In genomic region chr3:18806633-18807032, GRCh38 we compare ENCODE assay signal across 34 cellular contexts.
"Had no signal": no experiment of that assay in that cellular context is flagged by ENCODE, and none has a peak within 500 bp of the region (broad histone marks: within the 10 kb centered on the region; RNA-seq: fewer than 3 reads in every experiment).

No MANE protein-coding gene starts in this region.

- DNase-seq: activated CD4-positive, alpha-beta T cell treated with anti-CD3 and anti-CD28 coated beads for 1 hour; activated CD4-positive, alpha-beta T cell treated with anti-CD3 and anti-CD28 coated beads, Interleukin-2, amount 10 ng/mL, durations not matched to agents 24 days and 14 days; activated CD4-positive, alpha-beta T cell treated with anti-CD3 and anti-CD28 coated beads, Interleukin-2, amount 50 U/mL, for 48 hours; activated CD4-positive, CD25-positive, alpha-beta regulatory T cell; activated CD8-positive, alpha-beta T cell treated with anti-CD3 and anti-CD28 coated beads, Interleukin-2, amount 10 ng/mL, durations not matched to agents 7 days and 5 days; activated effector memory CD4-positive, alpha-beta T cell treated with Interleukin-2 at 50 U/mL for 16 hours; activated naive CD4-positive, alpha-beta T cell treated with anti-CD3 and anti-CD28 coated beads, Interleukin-2, amount 10 ng/mL, durations not matched to agents 7 days and 5 days; activated naive CD8-positive, alpha-beta T cell treated with anti-CD3 and anti-CD28 coated beads, Interleukin-2, amount 50 U/mL, for 24 hours; activated T-cell treated with anti-CD3 and anti-CD28 coated beads, Interleukin-2, amount 50 U/mL, for 4 hours; anterior cingulate cortex; Kasumi-1; KG1; MM.1S; MV-4-11; NCI-H1092; NCI-H146; NCI-H187; NCI-H2029 treated with DMSO at 0.1 percent for 48 hours; NCI-H2171 treated with DMSO at 0.1 percent for 48 hours; NCI-H2227 treated with DMSO at 0.1 percent for 48 hours; NCI-H446 treated with DMSO at 0.1 percent for 48 hours; NCI-H524; Peyer's patch; Right ventricle myocardium superior; SW 1271; T-helper 1 cell; T-helper 2 cell; T-helper 9 cell; WERI-Rb-1 had no signal

- H3K36me3 Mint-ChIP-seq: activated naive CD4-positive, alpha-beta T cell treated with anti-CD3 and anti-CD28 coated beads, Interleukin-2, amount 10 ng/mL, durations not matched to agents 7 days and 5 days; activated naive CD8-positive, alpha-beta T cell; brain had no signal

- H3K27ac ChIP-seq: cardiac muscle cell, Peyer's patch, RWPE1, WERI-Rb-1 had no signal

- H3K27ac Mint-ChIP-seq: activated CD4-positive, alpha-beta T cell treated with anti-CD3 and anti-CD28 coated beads, Interleukin-2, amount 10 ng/mL, durations not matched to agents 24 days and 14 days; activated CD8-positive, alpha-beta T cell treated with anti-CD3 and anti-CD28 coated beads, Interleukin-2, amount 10 ng/mL, durations not matched to agents 7 days and 5 days; activated naive CD4-positive, alpha-beta T cell treated with anti-CD3 and anti-CD28 coated beads, Interleukin-2, amount 10 ng/mL, durations not matched to agents 7 days and 5 days; activated naive CD8-positive, alpha-beta T cell; activated naive CD8-positive, alpha-beta T cell treated with anti-CD3 and anti-CD28 coated beads, Interleukin-2, amount 50 U/mL, for 24 hours; brain had no signal

- H3K4me1 Mint-ChIP-seq: activated naive CD4-positive, alpha-beta T cell treated with anti-CD3 and anti-CD28 coated beads, Interleukin-2, amount 10 ng/mL, durations not matched to agents 7 days and 5 days; brain; central memory CD8-positive, alpha-beta T cell had no signal

- H3K9me3 Mint-ChIP-seq: activated naive CD4-positive, alpha-beta T cell treated with anti-CD3 and anti-CD28 coated beads, Interleukin-2, amount 10 ng/mL, durations not matched to agents 7 days and 5 days; activated naive CD8-positive, alpha-beta T cell treated with anti-CD3 and anti-CD28 coated beads, Interleukin-2, amount 50 U/mL, for 24 hours; activated T-cell treated with anti-CD3 and anti-CD28 coated beads, Interleukin-2, amount 50 U/mL, for 4 hours; brain; central memory CD8-positive, alpha-beta T cell had no signal

- H3K4me3 ChIP-seq: cardiac muscle cell, Peyer's patch had no signal

- H3K9me3 ChIP-seq: Peyer's patch had no signal

- H3K4me1 ChIP-seq: Peyer's patch had no signal

- H3K36me3 ChIP-seq: cardiac muscle cell, Peyer's patch, WERI-Rb-1 had no signal

- H3K4me3 Mint-ChIP-seq: activated CD4-positive, alpha-beta T cell treated with anti-CD3 and anti-CD28 coated beads, Interleukin-2, amount 10 ng/mL, durations not matched to agents 24 days and 14 days; activated CD8-positive, alpha-beta T cell treated with anti-CD3 and anti-CD28 coated beads, Interleukin-2, amount 10 ng/mL, durations not matched to agents 7 days and 5 days; activated naive CD4-positive, alpha-beta T cell treated with anti-CD3 and anti-CD28 coated beads, Interleukin-2, amount 10 ng/mL, durations not matched to agents 7 days and 5 days; activated naive CD8-positive, alpha-beta T cell; activated naive CD8-positive, alpha-beta T cell treated with anti-CD3 and anti-CD28 coated beads, Interleukin-2, amount 50 U/mL, for 24 hours; activated T-cell treated with anti-CD3 and anti-CD28 coated beads, Interleukin-2, amount 50 U/mL, for 4 hours; brain; central memory CD8-positive, alpha-beta T cell had no signal

- H3K27me3 Mint-ChIP-seq: activated CD4-positive, alpha-beta T cell treated with anti-CD3 and anti-CD28 coated beads, Interleukin-2, amount 10 ng/mL, durations not matched to agents 24 days and 14 days; activated naive CD8-positive, alpha-beta T cell; brain had no signal

- ATAC-seq: activated CD8-positive, alpha-beta T cell treated with anti-CD3 and anti-CD28 coated beads, Interleukin-2, amount 10 ng/mL, durations not matched to agents 7 days and 5 days; activated naive CD8-positive, alpha-beta T cell treated with anti-CD3 and anti-CD28 coated beads, Interleukin-2, amount 50 U/mL, for 24 hours; activated T-cell treated with anti-CD3 and anti-CD28 coated beads, Interleukin-2, amount 50 U/mL, for 4 hours had no signal

- H3K27me3 ChIP-seq: cardiac muscle cell, Peyer's patch had no signal
